In the genomic region with DNA sequence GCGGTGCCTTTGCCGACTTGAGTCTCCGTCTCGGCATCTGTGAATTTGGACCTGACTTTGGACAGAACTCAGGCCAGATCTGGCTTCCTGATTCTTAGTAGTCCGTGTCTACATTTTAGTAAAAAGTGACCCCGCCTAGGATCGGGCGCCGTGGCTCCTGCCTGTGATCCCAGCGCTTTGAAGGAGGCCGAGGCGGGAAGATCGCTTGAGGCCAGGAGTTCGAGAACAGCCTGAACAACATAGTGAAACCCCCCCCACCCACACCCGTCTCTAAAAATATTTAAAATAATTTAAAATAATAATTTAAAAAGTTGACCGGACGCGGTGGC, we compare ENCODE assay signal across 8 cellular contexts. TPM values are rescaled to one million over a fixed set of nuclear protein-coding genes. Genes with fewer than 3 reads are reported as not detected.
DNase-seq lines count a peak whose midpoint lies in the region; ATAC-seq and TF ChIP-seq lines count a peak whose summit lies in the region.

No MANE protein-coding gene starts in this region.

- peak overlapping the region in 4 of 5 donors; percentile 54 to 100 (median 86) for H3K27ac ChIP-seq in adrenal gland
- peak overlapping the region; percentile 44 for H3K27ac ChIP-seq in temporal lobe (ENCODE audit: low read depth, low read length)

- ATAC-seq in HG03280 (IDR thresholded peaks at IDR 0.05; ENCODE audit: unreplicated experiment) = no peak

- 20 to 44% (median 24%) methylated on average over 11 to 18 of the region's 18 CpGs for WGBS in adrenal gland, 4 donors

- H3K4me3 ChIP-seq in adrenal gland (peak overlapping the region in 2 of 4 donors; percentile 59 to 76), kidney epithelial cell (ENCODE audit: low read depth, low read length) (peak overlapping the region; percentile 33)

- H3K4me1 ChIP-seq in adrenal gland (replicated peaks in 1 of 2) = peaks cover 10 to 13% of the 10 kb centered on the region in 2 donors

- no peaks in the 10 kb centered on the region for H3K9me3 ChIP-seq in adrenal gland (replicated peaks in 1 of 3)

- intact Hi-C loops in adrenal gland (cut with DNase I) = loop anchor here (5.0 to 10.0 kb wide), 2 partner anchors 46 to 108 kb away; partner anchors contain the start of gene UQCR11 (in 2 of the 2)

- H3K36me3 ChIP-seq in adrenal gland (replicated peaks in 1 of 2) (no peaks in the 10 kb centered on the region), kidney epithelial cell (ENCODE audit: control insufficient read depth, insufficient read depth, low read length) (no peaks in the 10 kb centered on the region)

- no peak for TF ChIP-seq CTCF in adrenal gland (IDR thresholded peaks at IDR 0.05)
- no peak for TF ChIP-seq CTCF in kidney epithelial cell (IDR thresholded peaks at IDR 0.05; ENCODE audit: insufficient read depth, low read length, poor library complexity, severe bottlenecking)

- DNase-seq in NCI-H510A treated with DMSO at 0.1 percent for 48 hours (lab: John Stamatoyannopoulos, UW) = peak; percentile 52
- no peak for DNase-seq in NCI-H510A (lab: John Stamatoyannopoulos, UW)
- no peak for DNase-seq in adrenal gland
- no peak for DNase-seq in kidney epithelial cell (ENCODE audit: low read depth)
- no peak for DNase-seq in retina
- no peak for DNase-seq in MV-4-11 (lab: John Stamatoyannopoulos, UW)

- H3K27me3 ChIP-seq in adrenal gland (no peaks in the 10 kb centered on the region), kidney epithelial cell (ENCODE audit: control insufficient read depth, insufficient read depth, low read length) (peaks cover 3% of the 10 kb centered on the region)

- no peak for TF ChIP-seq POLR2A in adrenal gland (IDR thresholded peaks at IDR 0.05)

RNA-seq across cellular contexts. Expression of gene TCF3, which starts 0.8 kb away (rescaled TPM):
- 10 to 100 TPM; 23.8 to 96.0 (median 44.4) TPM for total RNA-seq in adrenal gland
- polyA plus RNA-seq in adrenal gland = 10 to 100 TPM in 2 of 3 donors, 1 to 10 TPM in 1; 8.5 to 45.1 (median 44.2) TPM
- total RNA-seq in kidney epithelial cell = 123 and 199 TPM in 2 replicates
- total RNA-seq in temporal lobe = 19.4 TPM

RNA-seq across cellular contexts. Expression of gene UQCR11, which starts 48.0 kb away (rescaled TPM):
- total RNA-seq in adrenal gland = 100 to 1,000 TPM in 5 of 8 donors, 10 to 100 TPM in 3; 47.1 to 336 (median 240) TPM
- polyA plus RNA-seq in adrenal gland = 100 to 1,000 TPM in 1 of 3 donors, 10 to 100 TPM in 2; 91.7 to 122 (median 96.9) TPM
- total RNA-seq in kidney epithelial cell = 77.8 and 84.6 TPM in 2 replicates
- 30.7 TPM for total RNA-seq in temporal lobe
